13 cellular contexts compared by ENCODE assay signal in genomic region chr12:79299447-79300198, GRCh38.
"Had no signal": no experiment of that assay in that cellular context is flagged by ENCODE, and none has a peak within 500 bp of the region (broad histone marks: within the 10 kb centered on the region; RNA-seq: fewer than 3 reads in every experiment).

No MANE protein-coding gene starts in this region.

- DNase-seq: effector memory CD4-positive, alpha-beta T cell; esophagus squamous epithelium; glutamatergic neuron; mammary epithelial cell; naive thymus-derived CD4-positive, alpha-beta T cell; ovary; right cardiac atrium; stimulated activated CD4-positive, alpha-beta T cell treated with anti-CD3 and anti-CD28 coated beads, Interleukin-4, amount 100 ng/mL, for 24 hours; transverse colon had no signal

- H3K27me3 ChIP-seq: esophagus squamous epithelium, gastroesophageal sphincter, ovary, transverse colon had no signal

- H3K4me3 ChIP-seq: esophagus squamous epithelium, gastroesophageal sphincter, ovary, transverse colon had no signal

- H3K9me3 Mint-ChIP-seq: stimulated activated memory B cell treated with anti-CD40 and anti-IgM and Interleukin-4, amounts not matched to agents 10 μg/mL and 1 μg/mL and 100 μg/mL, for 72 hours had no signal

- H3K27me3 Mint-ChIP-seq: naive thymus-derived CD4-positive, alpha-beta T cell; stimulated activated memory B cell treated with anti-CD40 and anti-IgM and Interleukin-4, amounts not matched to agents 10 μg/mL and 1 μg/mL and 100 μg/mL, for 72 hours; stimulated activated naive CD8-positive, alpha-beta T cell treated with anti-CD3 and anti-CD28 coated beads, Interleukin-15, Interleukin-2, amounts not matched to agents 100 ng/mL and 50 ng/mL, for 24 hours had no signal

- H3K4me1 Mint-ChIP-seq: naive thymus-derived CD4-positive, alpha-beta T cell; stimulated activated memory B cell treated with anti-CD40 and anti-IgM and Interleukin-4, amounts not matched to agents 10 μg/mL and 1 μg/mL and 100 μg/mL, for 72 hours had no signal

- H3K27ac Mint-ChIP-seq: naive thymus-derived CD4-positive, alpha-beta T cell; stimulated activated memory B cell treated with anti-CD40 and anti-IgM and Interleukin-4, amounts not matched to agents 10 μg/mL and 1 μg/mL and 100 μg/mL, for 72 hours; stimulated activated naive CD8-positive, alpha-beta T cell treated with anti-CD3 and anti-CD28 coated beads, Interleukin-15, Interleukin-2, amounts not matched to agents 100 ng/mL and 50 ng/mL, for 24 hours had no signal

- ATAC-seq: gastroesophageal sphincter; left lobe of liver; naive thymus-derived CD4-positive, alpha-beta T cell; right cardiac atrium; stimulated activated memory B cell treated with anti-CD40 and anti-IgM and Interleukin-4, amounts not matched to agents 10 μg/mL and 1 μg/mL and 100 μg/mL, for 72 hours had no signal

- H3K27ac ChIP-seq: esophagus squamous epithelium, gastroesophageal sphincter, ovary, transverse colon had no signal

- H3K36me3 Mint-ChIP-seq: naive thymus-derived CD4-positive, alpha-beta T cell; stimulated activated memory B cell treated with anti-CD40 and anti-IgM and Interleukin-4, amounts not matched to agents 10 μg/mL and 1 μg/mL and 100 μg/mL, for 72 hours had no signal

- H3K36me3 ChIP-seq: esophagus squamous epithelium, gastroesophageal sphincter, ovary, transverse colon had no signal

- H3K9me3 ChIP-seq: esophagus squamous epithelium, gastroesophageal sphincter, ovary, transverse colon had no signal

- H3K4me3 Mint-ChIP-seq: naive thymus-derived CD4-positive, alpha-beta T cell; stimulated activated memory B cell treated with anti-CD40 and anti-IgM and Interleukin-4, amounts not matched to agents 10 μg/mL and 1 μg/mL and 100 μg/mL, for 72 hours; stimulated activated naive CD8-positive, alpha-beta T cell treated with anti-CD3 and anti-CD28 coated beads, Interleukin-15, Interleukin-2, amounts not matched to agents 100 ng/mL and 50 ng/mL, for 24 hours had no signal

- H3K4me1 ChIP-seq: esophagus squamous epithelium, gastroesophageal sphincter, transverse colon had no signal
